In genomic region chr11:29296680-29297079, GRCh38 we compare ENCODE assay signal across 25 cellular contexts.
"Had no signal": no experiment of that assay in that cellular context is flagged by ENCODE, and none has a peak within 500 bp of the region (broad histone marks: within the 10 kb centered on the region; RNA-seq: fewer than 3 reads in every experiment).

No MANE protein-coding gene starts in this region.

- H3K27ac ChIP-seq: left ventricle myocardium inferior, pancreas, prostate gland, sigmoid colon, spleen, tibial nerve, uterus had no signal

- H3K27me3 ChIP-seq: pancreas, sigmoid colon, spleen, tibial nerve, uterus had no signal

- DNase-seq: hypothalamus; immature natural killer cell; kidney; left colon; left ventricle myocardium inferior; midbrain; mucosa of descending colon; naive thymus-derived CD4-positive, alpha-beta T cell; pancreas; posterior cingulate gyrus; retina; right cardiac atrium; sigmoid colon; small intestine; spleen; stimulated activated CD4-positive, alpha-beta T cell treated with anti-CD3 and anti-CD28 coated beads, Interleukin-4, amount 100 ng/mL, for 24 hours; stimulated activated naive CD4-positive, alpha-beta T cell treated with Interleukin-2 at 50 U/mL for 16 hours; stimulated activated naive CD8-positive, alpha-beta T cell treated with anti-CD3 and anti-CD28 coated beads, Interleukin-15, amount 100 ng/mL, for 72 hours; substantia nigra; uterus had no signal

- ATAC-seq: left colon; mucosa of descending colon; naive thymus-derived CD4-positive, alpha-beta T cell; natural killer cell treated with Interleukin-12 subunit alpha and Interleukin-12 subunit beta and Interleukin-15 and Interleukin-18, amount 100 ng/mL, for 72 hours; pancreas; right cardiac atrium; stimulated activated effector memory CD8-positive, alpha-beta T cell treated with anti-CD3 and anti-CD28 coated beads, Interleukin-12 subunit alpha, Interleukin-12 subunit beta, amount 100 ng/mL, for 72 hours; stimulated activated naive CD8-positive, alpha-beta T cell treated with anti-CD3 and anti-CD28 coated beads, Interleukin-15, amount 100 ng/mL, for 72 hours had no signal

- H3K9me3 ChIP-seq: left ventricle myocardium inferior, mucosa of descending colon, pancreas, prostate gland, sigmoid colon, spleen, tibial nerve, uterus had no signal

- H3K4me3 ChIP-seq: left ventricle myocardium inferior, lung, mucosa of descending colon, pancreas, prostate gland, sigmoid colon, spleen, tibial nerve, uterus had no signal

- H3K36me3 ChIP-seq: left ventricle myocardium inferior, pancreas, prostate gland, sigmoid colon, spleen, tibial nerve, uterus had no signal

- H3K4me1 ChIP-seq: left ventricle myocardium inferior, pancreas, prostate gland, sigmoid colon, spleen, tibial nerve, uterus had no signal
